ENCODE assay signal across 1 cellular context in genomic region chr7:111098926-111099250, GRCh38.
TF ChIP-seq lines count a peak whose summit lies in the region.

No MANE protein-coding gene starts in this region.

TF ChIP-seq in K562, 482 proteins besides CTCF, POLR2A, EP300 and RAD21:
- no peak for TF ChIP-seq BRF2 (IDR thresholded peaks at IDR 0.05; ENCODE audit: borderline replicate concordance, insufficient read depth, insufficient read length)
- 0 out of 2 replicates have a peak, but pooled peaks have one; percentile 3 for TF ChIP-seq KLF16 (IDR thresholded peaks at IDR 0.05)
- TF ChIP-seq ZHX1 (conservative IDR thresholded peaks at IDR 0.05; ENCODE audit: low read length), result 0 out of 2 replicates have a peak, but pooled peaks have one; percentile 1
TF ChIP-seq in K562: peak in this region for 2.
